In the genomic region with DNA sequence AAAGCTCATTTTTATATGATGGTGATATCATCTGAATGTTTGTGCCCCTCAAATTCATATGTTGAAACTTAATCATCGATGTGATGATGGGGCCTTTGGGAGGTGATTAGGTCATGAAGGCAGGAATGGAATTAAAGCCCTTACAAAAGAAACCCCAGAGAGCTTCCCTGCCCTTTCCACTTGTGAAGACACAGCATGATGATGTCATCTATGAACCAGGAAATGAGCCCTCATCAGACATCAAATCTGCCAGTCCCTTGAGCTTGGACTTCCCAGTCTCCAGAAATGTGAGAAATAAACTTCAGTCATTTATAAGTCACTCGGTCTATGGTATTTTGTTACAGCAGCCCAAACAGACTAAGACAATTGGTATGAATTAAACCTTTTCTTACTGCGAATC, we compare ENCODE assay signal across 19 cellular contexts.
DNase-seq lines count a peak whose midpoint lies in the region; ATAC-seq and TF ChIP-seq lines count a peak whose summit lies in the region.
"Had no signal": no experiment of that assay in that cellular context is flagged by ENCODE, and none has a peak within 500 bp of the region (broad histone marks: within the 10 kb centered on the region; RNA-seq: fewer than 3 reads in every experiment).

No MANE protein-coding gene starts in this region.

- peak; percentile 9 for DNase-seq in A172 (ENCODE audit: low spot score)
- DNase-seq in H4 (ENCODE audit: low spot score) = peak; percentile 3
- DNase-seq in RKO (ENCODE audit: low spot score) = peak; percentile 42
- peak; percentile 36 for DNase-seq in fibroblast of peridontal ligament (ENCODE audit: extremely low read depth)
- DNase-seq in UCSD-AML1 (lab: John Stamatoyannopoulos, UW; ENCODE audit: unreplicated experiment) = no peak
- no peak for DNase-seq in activated effector memory CD4-positive, alpha-beta T cell treated with anti-CD3 and anti-CD28 coated beads, Interleukin-2, amount 50 U/mL, for 16 hours
- DNase-seq in WTC11 (ENCODE audit: low spot score) = no peak
- DNase-seq: activated CD4-positive, alpha-beta T cell treated with anti-CD3 and anti-CD28 coated beads, Interleukin-2, amount 10 ng/mL, durations not matched to agents 24 days and 14 days; activated T-cell treated with anti-CD3 and anti-CD28 coated beads, Interleukin-2, amount 50 U/mL, for 4 hours; effector CD8-positive, alpha-beta T cell; islet precursor cell; NCI-H1436 treated with DMSO at 0.1 percent for 48 hours; NCI-H526 treated with DMSO at 0.1 percent for 48 hours; pancreas; Right ventricle myocardium superior; stimulated activated CD4-positive, alpha-beta T cell treated with anti-CD3 and anti-CD28 coated beads, Interleukin-15, amount 100 ng/mL, for 24 hours; T-helper 2 cell; testis had no signal

- H3K36me3 Mint-ChIP-seq in WTC11 = no peaks in the 10 kb centered on the region

- H3K4me1 Mint-ChIP-seq in WTC11 = no peaks in the 10 kb centered on the region
- H3K4me1 Mint-ChIP-seq: activated CD4-positive, alpha-beta T cell treated with anti-CD3 and anti-CD28 coated beads, Interleukin-2, amount 10 ng/mL, durations not matched to agents 24 days and 14 days had no signal

- no peak overlapping the region for H3K27ac Mint-ChIP-seq in WTC11
- H3K27ac Mint-ChIP-seq: activated CD4-positive, alpha-beta T cell treated with anti-CD3 and anti-CD28 coated beads, Interleukin-2, amount 10 ng/mL, durations not matched to agents 24 days and 14 days had no signal

- POLR2A ChIA-PET in WTC11 (lab: Charles Lee) = no interaction called here

- TF ChIP-seq CTCF in WTC11 (IDR thresholded peaks at IDR 0.05) = no peak

- H3K9me3 Mint-ChIP-seq in WTC11 = peaks cover 5% of the 10 kb centered on the region
- H3K9me3 Mint-ChIP-seq: activated CD4-positive, alpha-beta T cell treated with anti-CD3 and anti-CD28 coated beads, Interleukin-2, amount 10 ng/mL, durations not matched to agents 24 days and 14 days; activated T-cell treated with anti-CD3 and anti-CD28 coated beads, Interleukin-2, amount 50 U/mL, for 4 hours had no signal

- CTCF ChIA-PET in WTC11 (lab: Charles Lee) = no interaction called here

- H3K27me3 Mint-ChIP-seq in WTC11 (ENCODE audit: low read depth) = no peaks in the 10 kb centered on the region
- H3K27me3 Mint-ChIP-seq: activated CD4-positive, alpha-beta T cell treated with anti-CD3 and anti-CD28 coated beads, Interleukin-2, amount 10 ng/mL, durations not matched to agents 24 days and 14 days had no signal

- H3K4me3 Mint-ChIP-seq in WTC11 = no peak overlapping the region
- H3K4me3 Mint-ChIP-seq: activated CD4-positive, alpha-beta T cell treated with anti-CD3 and anti-CD28 coated beads, Interleukin-2, amount 10 ng/mL, durations not matched to agents 24 days and 14 days; activated T-cell treated with anti-CD3 and anti-CD28 coated beads, Interleukin-2, amount 50 U/mL, for 4 hours had no signal

- ATAC-seq in WTC11 (no peak), HG03280 (IDR thresholded peaks at IDR 0.05; ENCODE audit: unreplicated experiment) (no peak)
- ATAC-seq: activated T-cell treated with anti-CD3 and anti-CD28 coated beads, Interleukin-2, amount 50 U/mL, for 4 hours had no signal

TF ChIP-seq in WTC11, 78 proteins besides CTCF, POLR2A, EP300 and RAD21:
- no peak for TF ChIP-seq CBFB (CRISPR knock-in tag; IDR thresholded peaks at IDR 0.05; ENCODE audit: low read depth)
- no peak for TF ChIP-seq ZNF416 (CRISPR knock-in tag; IDR thresholded peaks at IDR 0.05)
- TF ChIP-seq ELF4 (CRISPR knock-in tag; IDR thresholded peaks at IDR 0.05; ENCODE audit: low read depth) = no peak
- TF ChIP-seq ESRRA (CRISPR knock-in tag; IDR thresholded peaks at IDR 0.05; ENCODE audit: borderline replicate concordance) = no peak
- TF ChIP-seq, protein P1, sequence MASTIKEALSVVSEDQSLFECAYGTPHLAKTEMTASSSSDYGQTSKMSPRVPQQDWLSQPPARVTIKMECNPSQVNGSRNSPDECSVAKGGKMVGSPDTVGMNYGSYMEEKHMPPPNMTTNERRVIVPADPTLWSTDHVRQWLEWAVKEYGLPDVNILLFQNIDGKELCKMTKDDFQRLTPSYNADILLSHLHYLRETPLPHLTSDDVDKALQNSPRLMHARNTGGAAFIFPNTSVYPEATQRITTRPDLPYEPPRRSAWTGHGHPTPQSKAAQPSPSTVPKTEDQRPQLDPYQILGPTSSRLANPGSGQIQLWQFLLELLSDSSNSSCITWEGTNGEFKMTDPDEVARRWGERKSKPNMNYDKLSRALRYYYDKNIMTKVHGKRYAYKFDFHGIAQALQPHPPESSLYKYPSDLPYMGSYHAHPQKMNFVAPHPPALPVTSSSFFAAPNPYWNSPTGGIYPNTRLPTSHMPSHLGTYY (CRISPR knock-in tag; IDR thresholded peaks at IDR 0.05) = no peak
- no peak for TF ChIP-seq ZBTB21 (CRISPR knock-in tag; IDR thresholded peaks at IDR 0.05; ENCODE audit: borderline replicate concordance)
- no peak for TF ChIP-seq ZNF138 (CRISPR knock-in tag; conservative IDR thresholded peaks at IDR 0.05)
- TF ChIP-seq, protein P2, sequence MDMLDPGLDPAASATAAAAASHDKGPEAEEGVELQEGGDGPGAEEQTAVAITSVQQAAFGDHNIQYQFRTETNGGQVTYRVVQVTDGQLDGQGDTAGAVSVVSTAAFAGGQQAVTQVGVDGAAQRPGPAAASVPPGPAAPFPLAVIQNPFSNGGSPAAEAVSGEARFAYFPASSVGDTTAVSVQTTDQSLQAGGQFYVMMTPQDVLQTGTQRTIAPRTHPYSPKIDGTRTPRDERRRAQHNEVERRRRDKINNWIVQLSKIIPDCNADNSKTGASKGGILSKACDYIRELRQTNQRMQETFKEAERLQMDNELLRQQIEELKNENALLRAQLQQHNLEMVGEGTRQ (CRISPR knock-in tag; IDR thresholded peaks at IDR 0.05) = no peak
- TF ChIP-seq ZNF219 (CRISPR knock-in tag; IDR thresholded peaks at IDR 0.05; ENCODE audit: borderline replicate concordance) = no peak
- TF ChIP-seq, protein P3, sequence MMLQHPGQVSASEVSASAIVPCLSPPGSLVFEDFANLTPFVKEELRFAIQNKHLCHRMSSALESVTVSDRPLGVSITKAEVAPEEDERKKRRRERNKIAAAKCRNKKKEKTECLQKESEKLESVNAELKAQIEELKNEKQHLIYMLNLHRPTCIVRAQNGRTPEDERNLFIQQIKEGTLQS (CRISPR knock-in tag; conservative IDR thresholded peaks at IDR 0.05) = no peak
- TF ChIP-seq, protein P4, sequence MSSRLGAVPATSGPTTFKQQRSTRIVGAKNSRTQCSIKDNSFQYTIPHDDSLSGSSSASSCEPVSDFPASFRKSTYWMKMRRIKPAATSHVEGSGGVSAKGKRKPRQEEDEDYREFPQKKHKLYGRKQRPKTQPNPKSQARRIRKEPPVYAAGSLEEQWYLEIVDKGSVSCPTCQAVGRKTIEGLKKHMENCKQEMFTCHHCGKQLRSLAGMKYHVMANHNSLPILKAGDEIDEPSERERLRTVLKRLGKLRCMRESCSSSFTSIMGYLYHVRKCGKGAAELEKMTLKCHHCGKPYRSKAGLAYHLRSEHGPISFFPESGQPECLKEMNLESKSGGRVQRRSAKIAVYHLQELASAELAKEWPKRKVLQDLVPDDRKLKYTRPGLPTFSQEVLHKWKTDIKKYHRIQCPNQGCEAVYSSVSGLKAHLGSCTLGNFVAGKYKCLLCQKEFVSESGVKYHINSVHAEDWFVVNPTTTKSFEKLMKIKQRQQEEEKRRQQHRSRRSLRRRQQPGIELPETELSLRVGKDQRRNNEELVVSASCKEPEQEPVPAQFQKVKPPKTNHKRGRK (CRISPR knock-in tag; IDR thresholded peaks at IDR 0.05; ENCODE audit: borderline replicate concordance) = no peak
- TF ChIP-seq JUN (CRISPR knock-in tag; IDR thresholded peaks at IDR 0.05) = no peak
- TF ChIP-seq SMAD4 (CRISPR knock-in tag; IDR thresholded peaks at IDR 0.05) = no peak
- TF ChIP-seq, protein P5, sequence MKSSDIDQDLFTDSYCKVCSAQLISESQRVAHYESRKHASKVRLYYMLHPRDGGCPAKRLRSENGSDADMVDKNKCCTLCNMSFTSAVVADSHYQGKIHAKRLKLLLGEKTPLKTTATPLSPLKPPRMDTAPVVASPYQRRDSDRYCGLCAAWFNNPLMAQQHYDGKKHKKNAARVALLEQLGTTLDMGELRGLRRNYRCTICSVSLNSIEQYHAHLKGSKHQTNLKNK (CRISPR knock-in tag; IDR thresholded peaks at IDR 0.05) = no peak
- TF ChIP-seq, protein P6, sequence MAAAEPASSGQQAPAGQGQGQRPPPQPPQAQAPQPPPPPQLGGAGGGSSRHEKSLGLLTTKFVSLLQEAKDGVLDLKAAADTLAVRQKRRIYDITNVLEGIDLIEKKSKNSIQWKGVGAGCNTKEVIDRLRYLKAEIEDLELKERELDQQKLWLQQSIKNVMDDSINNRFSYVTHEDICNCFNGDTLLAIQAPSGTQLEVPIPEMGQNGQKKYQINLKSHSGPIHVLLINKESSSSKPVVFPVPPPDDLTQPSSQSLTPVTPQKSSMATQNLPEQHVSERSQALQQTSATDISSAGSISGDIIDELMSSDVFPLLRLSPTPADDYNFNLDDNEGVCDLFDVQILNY (CRISPR knock-in tag; IDR thresholded peaks at IDR 0.05) = no peak
- TF ChIP-seq, protein P7, sequence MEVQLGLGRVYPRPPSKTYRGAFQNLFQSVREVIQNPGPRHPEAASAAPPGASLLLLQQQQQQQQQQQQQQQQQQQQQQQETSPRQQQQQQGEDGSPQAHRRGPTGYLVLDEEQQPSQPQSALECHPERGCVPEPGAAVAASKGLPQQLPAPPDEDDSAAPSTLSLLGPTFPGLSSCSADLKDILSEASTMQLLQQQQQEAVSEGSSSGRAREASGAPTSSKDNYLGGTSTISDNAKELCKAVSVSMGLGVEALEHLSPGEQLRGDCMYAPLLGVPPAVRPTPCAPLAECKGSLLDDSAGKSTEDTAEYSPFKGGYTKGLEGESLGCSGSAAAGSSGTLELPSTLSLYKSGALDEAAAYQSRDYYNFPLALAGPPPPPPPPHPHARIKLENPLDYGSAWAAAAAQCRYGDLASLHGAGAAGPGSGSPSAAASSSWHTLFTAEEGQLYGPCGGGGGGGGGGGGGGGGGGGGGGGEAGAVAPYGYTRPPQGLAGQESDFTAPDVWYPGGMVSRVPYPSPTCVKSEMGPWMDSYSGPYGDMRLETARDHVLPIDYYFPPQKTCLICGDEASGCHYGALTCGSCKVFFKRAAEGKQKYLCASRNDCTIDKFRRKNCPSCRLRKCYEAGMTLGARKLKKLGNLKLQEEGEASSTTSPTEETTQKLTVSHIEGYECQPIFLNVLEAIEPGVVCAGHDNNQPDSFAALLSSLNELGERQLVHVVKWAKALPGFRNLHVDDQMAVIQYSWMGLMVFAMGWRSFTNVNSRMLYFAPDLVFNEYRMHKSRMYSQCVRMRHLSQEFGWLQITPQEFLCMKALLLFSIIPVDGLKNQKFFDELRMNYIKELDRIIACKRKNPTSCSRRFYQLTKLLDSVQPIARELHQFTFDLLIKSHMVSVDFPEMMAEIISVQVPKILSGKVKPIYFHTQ (CRISPR knock-in tag; IDR thresholded peaks at IDR 0.05) = no peak
- no peak for TF ChIP-seq ZNF317 (CRISPR knock-in tag; IDR thresholded peaks at IDR 0.05; ENCODE audit: borderline replicate concordance, low read depth)
- TF ChIP-seq OVOL2 (CRISPR knock-in tag; IDR thresholded peaks at IDR 0.05; ENCODE audit: borderline replicate concordance) = no peak

Comparison
In these comparisons a context has a peak if more than half of its experiments do, and no peak if none do; other contexts are left out.
1. DNase-seq: peak in A172 (single experiment), H4 (single experiment), RKO (single experiment) and fibroblast of peridontal ligament (single experiment); none in UCSD-AML1 (single experiment), activated effector memory CD4-positive, alpha-beta T cell treated with anti-CD3 and anti-CD28 coated beads, Interleukin-2, amount 50 U/mL, for 16 hours (single experiment) and WTC11 (single experiment).